Comparison of ENCODE assay signal across 18 cellular contexts in the genomic region with DNA sequence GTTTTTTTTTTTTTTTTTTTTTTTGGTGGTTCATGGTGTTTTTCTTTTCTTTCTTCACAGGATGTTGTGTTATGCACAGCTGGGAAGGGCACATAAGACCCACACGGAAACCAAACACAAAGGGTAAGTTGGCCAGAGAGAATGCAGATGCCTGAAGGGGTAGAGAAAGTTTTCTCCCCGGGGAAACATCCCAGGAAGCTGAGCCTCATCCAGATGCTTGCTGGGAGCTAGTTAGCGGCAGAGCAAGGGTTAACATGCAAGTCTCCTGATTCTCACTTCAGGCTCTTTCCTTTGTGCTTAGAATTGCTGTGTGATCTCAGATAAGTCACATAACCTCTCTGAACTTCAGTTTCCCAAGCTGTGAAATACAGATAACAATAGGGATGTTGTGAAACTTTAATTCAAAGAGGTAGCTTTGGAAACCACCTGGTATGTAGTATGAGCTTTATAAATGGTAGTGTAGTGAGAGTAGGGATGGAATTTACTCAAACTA. TPM values are rescaled to one million over a fixed set of nuclear protein-coding genes. Genes with fewer than 3 reads are reported as not detected.
A peak's percentile ranks its signal among the peaks of the same experiment; 100 is the strongest.
DNase-seq lines count a peak whose midpoint lies in the region; ATAC-seq and TF ChIP-seq lines count a peak whose summit lies in the region.
"Had no signal": no experiment of that assay in that cellular context is flagged by ENCODE, and none has a peak within 500 bp of the region (broad histone marks: within the 10 kb centered on the region; RNA-seq: fewer than 3 reads in every experiment).

No MANE protein-coding gene starts in this region.

- peaks cover 74% of the 10 kb centered on the region for H3K4me1 Mint-ChIP-seq in activated naive CD4-positive, alpha-beta T cell treated with anti-CD3 and anti-CD28 coated beads, Interleukin-2, amount 10 ng/mL, durations not matched to agents 7 days and 5 days
- peaks cover 42% of the 10 kb centered on the region in 2 donors for H3K4me1 Mint-ChIP-seq in natural killer cell treated with Interleukin-12 subunit alpha and Interleukin-12 subunit beta and Interleukin-15 and Interleukin-18, amount 100 ng/mL, for 72 hours (ENCODE audit: low read depth in 2 of 2)
- H3K4me1 Mint-ChIP-seq: neural crest cell had no signal

- peaks cover 9% of the 10 kb centered on the region for H3K4me1 ChIP-seq in OCI-LY7 (ENCODE audit: insufficient read depth, low read length, poor library complexity, severe bottlenecking)
- H3K4me1 ChIP-seq in psoas muscle = no peaks in the 10 kb centered on the region
- H3K4me1 ChIP-seq: SJSA1, transverse colon had no signal

- H3K27me3 Mint-ChIP-seq in activated naive CD4-positive, alpha-beta T cell treated with anti-CD3 and anti-CD28 coated beads, Interleukin-2, amount 10 ng/mL, durations not matched to agents 7 days and 5 days = no peaks in the 10 kb centered on the region
- peaks cover 0 to 5% of the 10 kb centered on the region in 2 donors for H3K27me3 Mint-ChIP-seq in natural killer cell treated with Interleukin-12 subunit alpha and Interleukin-12 subunit beta and Interleukin-15 and Interleukin-18, amount 100 ng/mL, for 72 hours
- H3K27me3 Mint-ChIP-seq: dendritic cell treated with granulocyte-macrophage colony-stimulating factor and Interleukin-4, amounts not matched to agents 40 ng/mL and 50 ng/mL, for 4 days had no signal

- in situ Hi-C loops in GM13976 (cut with MboI; ENCODE audit: low sequenced_read_pairs, unreplicated experiment) = no loop called here

- no peak overlapping the region for H2AFZ ChIP-seq in OCI-LY7 (ENCODE audit: low read length)

- H4K20me1 ChIP-seq in OCI-LY7 (ENCODE audit: insufficient read depth, low read length) = no peaks in the 10 kb centered on the region

- no peaks in the 10 kb centered on the region for H3K79me2 ChIP-seq in OCI-LY7 (ENCODE audit: insufficient read depth, low read depth, low read length)

- CTCF ChIA-PET in OCI-LY7 (lab: Charles Lee; ENCODE audit: unreplicated experiment) = interaction anchor here (0.5 kb wide), 1 partner anchor 306 kb away, joined by 4 read pairs; no protein-coding TSS in a partner anchor
- CTCF ChIA-PET in activated naive CD4-positive, alpha-beta T cell treated with anti-CD3 and anti-CD28 coated beads, Interleukin-2, amount 10 ng/mL, durations not matched to agents 7 days and 5 days (lab: Charles Lee) = interaction anchor here (1.5 kb wide), 1 partner anchor 27 kb away, joined by 7 read pairs; no protein-coding TSS in a partner anchor

- BruUV-seq in OCI-LY7 (replicated peaks; lab: Mats Ljungman, UMichigan) = no TSS peak

- peaks cover 50% of the 10 kb centered on the region for H3K9me3 Mint-ChIP-seq in activated naive CD4-positive, alpha-beta T cell treated with anti-CD3 and anti-CD28 coated beads, Interleukin-2, amount 10 ng/mL, durations not matched to agents 7 days and 5 days
- H3K9me3 Mint-ChIP-seq in natural killer cell treated with Interleukin-12 subunit alpha and Interleukin-12 subunit beta and Interleukin-15 and Interleukin-18, amount 100 ng/mL, for 72 hours = peaks cover 16% of the 10 kb centered on the region

- H3K36me3 Mint-ChIP-seq in activated naive CD4-positive, alpha-beta T cell treated with anti-CD3 and anti-CD28 coated beads, Interleukin-2, amount 10 ng/mL, durations not matched to agents 7 days and 5 days = peaks cover 42% of the 10 kb centered on the region
- peaks cover 5% of the 10 kb centered on the region for H3K36me3 Mint-ChIP-seq in natural killer cell treated with Interleukin-12 subunit alpha and Interleukin-12 subunit beta and Interleukin-15 and Interleukin-18, amount 100 ng/mL, for 72 hours

- TF ChIP-seq CTCF in OCI-LY7 (conservative IDR thresholded peaks at IDR 0.05; ENCODE audit: low read length) (no peak), GM13976 (IDR thresholded peaks at IDR 0.05; ENCODE audit: borderline replicate concordance, control extremely low read depth, extremely low read depth, insufficient read depth, missing control alignments) (no peak), psoas muscle (IDR thresholded peaks at IDR 0.05) (no peak)

- H3K27ac ChIP-seq in OCI-LY7 (ENCODE audit: low read depth, low read length, poor library complexity, severe bottlenecking) = no peak overlapping the region
- no peak overlapping the region for H3K27ac ChIP-seq in psoas muscle
- H3K27ac ChIP-seq: SJSA1, transverse colon had no signal

- peak overlapping the region; percentile 49 for H3K4me3 Mint-ChIP-seq in activated naive CD4-positive, alpha-beta T cell treated with anti-CD3 and anti-CD28 coated beads, Interleukin-2, amount 10 ng/mL, durations not matched to agents 7 days and 5 days
- H3K4me3 Mint-ChIP-seq in natural killer cell treated with Interleukin-12 subunit alpha and Interleukin-12 subunit beta and Interleukin-15 and Interleukin-18, amount 100 ng/mL, for 72 hours = peak overlapping the region; percentile 19
- H3K4me3 Mint-ChIP-seq: dendritic cell treated with granulocyte-macrophage colony-stimulating factor and Interleukin-4, amounts not matched to agents 40 ng/mL and 50 ng/mL, for 4 days; neural crest cell had no signal

- 50 to 55% (median 51%) methylated on average over 3 of the region's 3 CpGs for WGBS in psoas muscle, 3 donors

- no peak overlapping the region for H3K4me2 ChIP-seq in OCI-LY7 (ENCODE audit: low read length)

- no peaks in the 10 kb centered on the region for H3K9me2 ChIP-seq in OCI-LY7 (ENCODE audit: insufficient read depth, low read length)

- peak; percentile 15 for DNase-seq in activated gamma-delta T cell treated with Interleukin-2 at 50 U/mL for 16 hours
- no peak for DNase-seq in activated gamma-delta T cell (lab: John Stamatoyannopoulos, UW)
- DNase-seq in OCI-LY7 (ENCODE audit: low spot score) = peak; percentile 22
- peak; percentile 50 for DNase-seq in activated naive CD4-positive, alpha-beta T cell treated with anti-CD3 and anti-CD28 coated beads, Interleukin-2, amount 10 ng/mL, durations not matched to agents 7 days and 5 days
- no peak for DNase-seq in natural killer cell treated with Interleukin-12 subunit alpha and Interleukin-12 subunit beta and Interleukin-15 and Interleukin-18, amount 100 ng/mL, for 72 hours (ENCODE audit: low spot score)
- no peak for DNase-seq in GM13976 (ENCODE audit: low spot score)
- DNase-seq in psoas muscle = no peak
- DNase-seq: DMS79, NCI-H1417, NCI-H2107, NCI-H510A, transverse colon had no signal

- H3K27me3 ChIP-seq in psoas muscle (ENCODE audit: insufficient read depth in 3 of 3, low read length in 2 of 3) = peaks cover 0 to 3% (median 2%) of the 10 kb centered on the region in 3 donors
- H3K27me3 ChIP-seq: SJSA1, transverse colon had no signal

- POLR2A ChIA-PET in OCI-LY7 (lab: Charles Lee) = interaction anchor here (0.7 to 0.8 kb wide), 3 partner anchors 8 to 251 kb away, joined by 3 to 4 read pairs (median 4); no protein-coding TSS in a partner anchor

- peak overlapping the region; percentile 91 for H3K27ac Mint-ChIP-seq in activated naive CD4-positive, alpha-beta T cell treated with anti-CD3 and anti-CD28 coated beads, Interleukin-2, amount 10 ng/mL, durations not matched to agents 7 days and 5 days
- peak overlapping the region; percentile 15 to 32 for H3K27ac Mint-ChIP-seq in natural killer cell treated with Interleukin-12 subunit alpha and Interleukin-12 subunit beta and Interleukin-15 and Interleukin-18, amount 100 ng/mL, for 72 hours
- H3K27ac Mint-ChIP-seq: dendritic cell treated with granulocyte-macrophage colony-stimulating factor and Interleukin-4, amounts not matched to agents 40 ng/mL and 50 ng/mL, for 4 days had no signal

- intact Hi-C loops in OCI-LY7 (cut with micrococcal nuclease; ENCODE audit: unreplicated experiment) (no loop called here), psoas muscle (cut with DNase I) (no loop called here)

- no peaks in the 10 kb centered on the region for H3K9me3 ChIP-seq in OCI-LY7 (ENCODE audit: low read length)
- no peaks in the 10 kb centered on the region for H3K9me3 ChIP-seq in psoas muscle
- H3K9me3 ChIP-seq: SJSA1, transverse colon had no signal

- ATAC-seq in natural killer cell treated with Interleukin-12 subunit alpha and Interleukin-12 subunit beta and Interleukin-15 and Interleukin-18, amount 100 ng/mL, for 72 hours = peak in 1 of 2 donors; percentile 56
- ATAC-seq in GM21825 (IDR thresholded peaks at IDR 0.05; ENCODE audit: unreplicated experiment) (no peak), psoas muscle (no peak)
- ATAC-seq: HCT116 had no signal

- no peaks in the 10 kb centered on the region for H3K36me3 ChIP-seq in OCI-LY7 (ENCODE audit: insufficient read depth, low read length)
- no peaks in the 10 kb centered on the region for H3K36me3 ChIP-seq in psoas muscle (ENCODE audit: insufficient read depth in 1 of 2, low read depth in 1 of 2)
- H3K36me3 ChIP-seq: SJSA1, transverse colon had no signal

- H3K4me3 ChIP-seq in OCI-LY7 (ENCODE audit: low read depth, low read length, poor library complexity, severe bottlenecking) (no peak overlapping the region), psoas muscle (no peak overlapping the region)
- H3K4me3 ChIP-seq: SJSA1, transverse colon had no signal

RNA-seq across cellular contexts. Expression of a gene that starts 3.1 kb away (rescaled TPM):
- 0.08 TPM in 1 of 2 replicates, not detected in the other for total RNA-seq in OCI-LY7 (2014; rRNA removed; shearing (Covaris generic))
- total RNA-seq in OCI-LY7 (2022) (0.17 and 0.46 TPM in 2 replicates), psoas muscle (under 1 TPM in 2 of 4 donors, not detected in 2; 0.39 to 0.42 TPM)
- total RNA-seq in natural killer cell treated with Interleukin-12 subunit alpha and Interleukin-12 subunit beta and Interleukin-15 and Interleukin-18, amount 100 ng/mL, for 72 hours = 1 to 10 TPM in 1 of 2 donors, under 1 TPM in 1; 1.00 to 2.0 TPM
- polyA plus RNA-seq in psoas muscle = under 1 TPM in 2 of 3 donors, not detected in 1; 0.03 to 0.04 TPM
- total RNA-seq: endothelial cell of umbilical vein, neural crest cell, SJSA1 had no signal
- polyA plus RNA-seq: endothelial cell of umbilical vein had no signal

Comparison
In these comparisons a context has a peak if more than half of its experiments do, and no peak if none do; other contexts are left out.
1. DNase-seq: peak in activated gamma-delta T cell treated with Interleukin-2 at 50 U/mL for 16 hours (single experiment), OCI-LY7 (single experiment) and activated naive CD4-positive, alpha-beta T cell treated with anti-CD3 and anti-CD28 coated beads, Interleukin-2, amount 10 ng/mL, durations not matched to agents 7 days and 5 days (single experiment); none in activated gamma-delta T cell (single experiment), natural killer cell treated with Interleukin-12 subunit alpha and Interleukin-12 subunit beta and Interleukin-15 and Interleukin-18, amount 100 ng/mL, for 72 hours (single experiment), GM13976 (single experiment) and psoas muscle (0 of 2).